ENCODE assay signal across 25 cellular contexts in the genomic region with DNA sequence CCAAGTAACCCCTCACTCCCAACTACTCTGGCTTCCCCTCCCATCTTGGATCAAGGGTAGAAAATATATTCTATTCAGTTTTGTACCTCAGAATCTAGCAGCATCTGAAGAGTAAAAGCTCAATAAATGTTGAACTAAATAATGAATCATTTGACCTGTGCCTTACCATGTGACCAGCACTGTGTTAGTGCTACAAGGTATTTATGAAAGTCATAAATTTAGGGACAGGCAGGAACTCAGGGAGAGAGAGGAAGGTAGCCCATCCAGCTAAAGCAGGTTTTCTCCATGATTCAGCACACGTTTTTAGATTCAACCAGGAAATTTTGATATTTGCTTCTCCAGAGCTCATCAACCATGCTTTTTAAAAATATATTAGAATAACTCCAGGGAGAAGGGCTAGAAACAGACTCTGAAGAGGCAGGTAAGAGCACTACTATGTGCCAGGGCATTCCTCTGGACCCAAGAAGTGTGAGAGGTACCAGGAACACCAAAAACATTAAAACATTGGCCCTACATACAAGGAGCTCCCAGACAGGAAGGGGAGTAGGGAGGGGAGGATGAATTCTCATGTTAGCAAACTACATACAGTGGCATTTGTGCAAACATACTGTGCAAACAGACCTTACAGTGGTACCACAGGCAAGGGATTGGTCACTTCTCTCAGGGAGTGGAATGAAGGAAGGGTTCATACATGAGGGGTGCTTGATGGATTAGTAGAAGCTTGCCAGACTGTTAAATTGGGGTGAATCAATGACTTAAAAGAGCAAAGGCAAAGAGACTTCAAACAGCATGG.
"Had no signal": no experiment of that assay in that cellular context is flagged by ENCODE, and none has a peak within 500 bp of the region (broad histone marks: within the 10 kb centered on the region; RNA-seq: fewer than 3 reads in every experiment).

No MANE protein-coding gene starts in this region.

- ATAC-seq: activated CD4-positive, CD25-positive, alpha-beta regulatory T cell treated with anti-CD3 and anti-CD28 coated beads, Interleukin-2, amount 50 U/mL, for 24 hours; body of pancreas; gastrocnemius medialis; left lung; lower lobe of right lung; natural killer cell; right cardiac atrium had no signal

- DNase-seq: activated CD4-positive, alpha-beta T cell treated with anti-CD3 and anti-CD28 coated beads for 48 hours; activated CD4-positive, alpha-beta T cell treated with anti-CD3 and anti-CD28 coated beads, Interleukin-2, amount 50 U/mL, for 48 hours; activated CD8-positive, alpha-beta memory T cell treated with anti-CD3 and anti-CD28 coated beads for 24 hours; activated effector memory CD4-positive, alpha-beta T cell treated with anti-CD3 and anti-CD28 coated beads, Interleukin-2, amount 50 U/mL, for 16 hours; activated naive CD4-positive, alpha-beta T cell treated with anti-CD3 and anti-CD28 coated beads for 36 hours; activated naive CD8-positive, alpha-beta T cell treated with anti-CD3 and anti-CD28 coated beads for 36 hours; adrenal gland; aorta; body of pancreas; dorsolateral prefrontal cortex; effector memory CD4-positive, alpha-beta T cell; gastrocnemius medialis; glutamatergic neuron; hippocampal formation; kidney; left lung; lower lobe of right lung; mesenchymal stem cell; natural killer cell; right cardiac atrium; stimulated activated CD4-positive, alpha-beta T cell treated with anti-CD3 and anti-CD28 coated beads, Interleukin-2, amount 100 ng/mL, for 48 hours; stimulated activated naive CD4-positive, alpha-beta T cell treated with Interleukin-2 at 50 U/mL for 16 hours; T1000; WERI-Rb-1 had no signal
